8 cellular contexts compared by ENCODE assay signal in the genomic region with DNA sequence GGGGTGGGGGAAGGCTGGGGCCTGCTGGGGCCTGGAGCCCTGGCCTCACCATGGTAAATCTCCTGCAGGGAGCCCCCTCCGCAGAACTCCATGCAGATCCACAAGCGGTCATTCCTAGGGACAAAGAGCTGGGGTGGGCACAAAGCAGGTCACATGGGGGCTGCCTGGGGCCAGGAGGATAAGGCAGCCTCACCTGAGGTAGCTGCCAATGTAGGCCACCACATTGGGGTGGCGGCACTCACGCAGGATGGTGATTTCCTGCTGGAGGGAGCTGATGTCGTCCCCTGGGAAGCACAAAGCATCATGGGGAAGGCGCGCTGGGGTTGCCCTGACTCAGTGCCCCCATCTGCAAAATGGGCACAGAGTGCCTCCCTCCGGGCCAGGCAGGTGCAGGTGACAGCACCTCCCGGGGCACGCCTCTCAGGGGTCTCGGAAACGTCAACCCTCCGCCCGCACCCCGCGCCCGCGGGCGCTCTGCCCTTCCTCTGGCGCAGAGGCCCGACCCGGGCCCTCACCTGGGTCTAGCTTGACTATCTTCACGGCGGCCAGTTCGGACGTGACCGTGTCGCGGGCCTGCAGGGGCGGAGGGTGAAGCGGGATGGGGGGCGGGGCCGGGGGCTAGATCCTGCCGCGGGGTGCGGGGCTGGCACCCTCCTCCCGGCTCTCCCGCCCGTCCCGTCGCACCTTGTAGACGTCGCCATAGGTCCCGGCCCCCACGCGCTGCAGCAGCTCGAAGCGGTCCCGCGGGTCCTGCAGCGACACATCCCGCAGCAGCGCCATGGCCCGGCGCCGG. TPM values are rescaled to one million over a fixed set of nuclear protein-coding genes. Genes with fewer than 3 reads are reported as not detected.
A peak's percentile ranks its signal among the peaks of the same experiment; 100 is the strongest.
DNase-seq lines count a peak whose midpoint lies in the region; ATAC-seq lines count a peak whose summit lies in the region.

No MANE protein-coding gene starts in this region.

- no peak overlapping the region for H3K9ac ChIP-seq in iPS-15b (ENCODE audit: low read depth, low read length)

- peaks cover 27% of the 10 kb centered on the region for H3K36me3 ChIP-seq in iPS-15b (ENCODE audit: control insufficient read depth, insufficient read depth, low read length)

- peak overlapping the region; percentile 56 for H3K4me3 ChIP-seq in iPS-15b (ENCODE audit: low read depth, low read length)

- DNase-seq in Right ventricle myocardium inferior (ENCODE audit: missing footprints) (peak; percentile 65), cardiac septum (ENCODE audit: low spot score) (no peak), NCI-H1417 treated with DMSO at 0.1 percent for 48 hours (lab: John Stamatoyannopoulos, UW) (no peak), AG08395 (ENCODE audit: low spot score) (no peak)
- DNase-seq in activated T-helper 9 cell treated with anti-CD3 and anti-CD28 coated beads, Interleukin-2, amount 50 U/mL, for 16 hours (ENCODE audit: low read depth): peak; percentile 14
- peak; percentile 47 for DNase-seq in stimulated activated CD4-positive, alpha-beta T cell treated with anti-CD3 and anti-CD28 coated beads, Interleukin-4, amount 100 ng/mL, for 24 hours

- H3K4me1 ChIP-seq in iPS-15b (ENCODE audit: control insufficient read depth, insufficient read depth, low read length): peaks cover 3% of the 10 kb centered on the region

- intact Hi-C loops in Right ventricle myocardium inferior (cut with DNase I): no loop called here
- intact Hi-C loops in cardiac septum (cut with DNase I): no loop called here

- ATAC-seq in Right ventricle myocardium inferior (no peak), HG03521 (IDR thresholded peaks at IDR 0.05; ENCODE audit: unreplicated experiment) (peak; percentile 25)

- H3K9me3 ChIP-seq in iPS-15b (ENCODE audit: control insufficient read depth, insufficient read depth, low read length): no peaks in the 10 kb centered on the region

- H3K27me3 ChIP-seq in iPS-15b (ENCODE audit: control insufficient read depth, insufficient read depth, low read length): no peaks in the 10 kb centered on the region

RNA-seq across cellular contexts. Expression of gene MAP4K2, which starts 0.4 kb away (rescaled TPM):
- total RNA-seq in Right ventricle myocardium inferior: 11.3 TPM
- total RNA-seq in cardiac septum: 6.7 TPM

RNA-seq across cellular contexts. Expression of gene MEN1, which starts 7.8 kb away (rescaled TPM):
- 8.4 TPM for total RNA-seq in Right ventricle myocardium inferior
- 8.6 TPM for total RNA-seq in cardiac septum

RNA-seq across cellular contexts. Expression of gene SF1, which starts 24.2 kb away (rescaled TPM):
- total RNA-seq in Right ventricle myocardium inferior (172 TPM), cardiac septum (175 TPM)

RNA-seq across cellular contexts. Expression of gene CDC42BPG, which starts 41.9 kb away (rescaled TPM):
- total RNA-seq in Right ventricle myocardium inferior: 0.16 TPM
- total RNA-seq in cardiac septum: 1.2 TPM

RNA-seq across cellular contexts. Expression of gene PYGM, which starts 42.8 kb away (rescaled TPM):
- total RNA-seq in Right ventricle myocardium inferior: 179 TPM
- total RNA-seq in cardiac septum: 42.5 TPM

Comparison
In these comparisons a context has a peak if more than half of its experiments do, and no peak if none do; other contexts are left out.
1. DNase-seq: peak in Right ventricle myocardium inferior (single experiment), activated T-helper 9 cell treated with anti-CD3 and anti-CD28 coated beads, Interleukin-2, amount 50 U/mL, for 16 hours (single experiment) and stimulated activated CD4-positive, alpha-beta T cell treated with anti-CD3 and anti-CD28 coated beads, Interleukin-4, amount 100 ng/mL, for 24 hours (single experiment); none in cardiac septum (single experiment), NCI-H1417 treated with DMSO at 0.1 percent for 48 hours (single experiment) and AG08395 (single experiment).